8 cellular contexts compared by ENCODE assay signal in genomic region chr17:66304304-66305174, GRCh38. TPM values are rescaled to one million over a fixed set of nuclear protein-coding genes. Genes with fewer than 3 reads are reported as not detected.
DNase-seq lines count a peak whose midpoint lies in the region; ATAC-seq and TF ChIP-seq lines count a peak whose summit lies in the region.

No MANE protein-coding gene starts in this region.

- H3K9me3 ChIP-seq in heart right ventricle (no peaks in the 10 kb centered on the region), mucosa of descending colon (no peaks in the 10 kb centered on the region)

- no peaks in the 10 kb centered on the region for H3K27me3 Mint-ChIP-seq in chondrocyte (ENCODE audit: low read depth)

- H3K9me3 Mint-ChIP-seq in chondrocyte (ENCODE audit: low read depth): no peaks in the 10 kb centered on the region

- H3K27ac ChIP-seq in heart right ventricle: peak overlapping the region in 5 of 10 donors; percentile 3 to 87 (median 40)

- peaks cover 3% of the 10 kb centered on the region for H3K36me3 Mint-ChIP-seq in chondrocyte (ENCODE audit: low read depth)

- H3K4me1 ChIP-seq in heart right ventricle: peaks cover 0 to 40% (median 17%) of the 10 kb centered on the region in 9 donors
- peaks cover 6% of the 10 kb centered on the region for H3K4me1 ChIP-seq in mucosa of descending colon (ENCODE audit: low read depth)

- peak overlapping the region; percentile 95 for H3K4me3 Mint-ChIP-seq in chondrocyte (ENCODE audit: unreplicated experiment)

- peaks cover 63% of the 10 kb centered on the region for H3K4me1 Mint-ChIP-seq in chondrocyte (ENCODE audit: low read depth)

- peaks cover 0 to 18% (median 0%) of the 10 kb centered on the region in 7 donors for H3K27me3 ChIP-seq in heart right ventricle

- DNase-seq in heart right ventricle (no peak), Right ventricle myocardium inferior (ENCODE audit: missing footprints) (no peak), chondrocyte (ENCODE audit: low spot score) (no peak), mucosa of descending colon (peak in 2 of 3 donors; percentile 47 to 63), kidney glomerular epithelial cell (lab: John Stamatoyannopoulos, UW) (no peak)

- TF ChIP-seq CTCF in heart right ventricle (IDR thresholded peaks at IDR 0.05) (no peak), chondrocyte (IDR thresholded peaks at IDR 0.05) (peak; percentile 51), mucosa of descending colon (IDR thresholded peaks at IDR 0.05) (no peak)

- peak overlapping the region; percentile 92 for H3K27ac Mint-ChIP-seq in chondrocyte (ENCODE audit: unreplicated experiment)

- ATAC-seq in heart right ventricle (peak in 1 of 8 donors; percentile 6), Right ventricle myocardium inferior (no peak), SK-N-SH treated with all-trans-retinoic acid at 6 μM for 48 hours (peak; percentile 66), mucosa of descending colon (peak; percentile 54), GM19351 (IDR thresholded peaks at IDR 0.05; ENCODE audit: unreplicated experiment) (no peak), HG03097 (IDR thresholded peaks at IDR 0.05; ENCODE audit: low FRiP score, unreplicated experiment) (no peak)

- intact Hi-C loops in heart right ventricle (cut with DNase I): loop anchor here in 2 of 10 donors (5.0 to 10.0 kb wide), 2 partner anchors 238 to 260 kb away; no protein-coding TSS in a partner anchor
- intact Hi-C loops in Right ventricle myocardium inferior (cut with DNase I): no loop called here
- intact Hi-C loops in mucosa of descending colon (cut with DNase I, micrococcal nuclease): no loop called here

- H3K4me3 ChIP-seq in heart right ventricle (peak overlapping the region in 8 of 10 donors; percentile 72 to 97 (median 84)), mucosa of descending colon (no peak overlapping the region)

- H3K36me3 ChIP-seq in heart right ventricle (no peaks in the 10 kb centered on the region), mucosa of descending colon (ENCODE audit: low read depth) (no peaks in the 10 kb centered on the region)

- 64 to 65% methylated on average over 14 of the region's 14 CpGs for WGBS in heart right ventricle, 2 donors

TF ChIP-seq in SK-N-SH treated with all-trans-retinoic acid at 6 μM for 48 hours, 23 proteins besides CTCF, POLR2A, EP300 and RAD21:
- TF ChIP-seq ARNTL (CRISPR knock-in tag; IDR thresholded peaks at IDR 0.05; ENCODE audit: borderline replicate concordance, low read depth) (no peak), ZNF8 (CRISPR knock-in tag; IDR thresholded peaks at IDR 0.05) (no peak), ESRRG (CRISPR knock-in tag; IDR thresholded peaks at IDR 0.05) (no peak), ZNF70 (CRISPR knock-in tag; IDR thresholded peaks at IDR 0.05) (no peak), ZFP30 (CRISPR knock-in tag; IDR thresholded peaks at IDR 0.05) (no peak), TOX (CRISPR knock-in tag; IDR thresholded peaks at IDR 0.05; ENCODE audit: borderline replicate concordance) (no peak), RARB (CRISPR knock-in tag; IDR thresholded peaks at IDR 0.05) (no peak), ZC3H10 (CRISPR knock-in tag; IDR thresholded peaks at IDR 0.05) (no peak)

RNA-seq across cellular contexts. Expression of gene PRKCA, which starts 2.1 kb away (rescaled TPM):
- total RNA-seq in heart right ventricle: 10 to 100 TPM in 7 of 10 donors, 1 to 10 TPM in 3; 4.5 to 27.6 (median 13.7) TPM
- 1 to 10 TPM; 1.6 to 2.5 TPM for polyA plus RNA-seq in heart right ventricle
- 6.9 TPM for total RNA-seq in Right ventricle myocardium inferior
- total RNA-seq in chondrocyte: 51.5 to 83.1 TPM (median 54.1 TPM) in 3 replicates
- 10 to 100 TPM; 42.3 to 77.7 (median 56.3) TPM for total RNA-seq in mucosa of descending colon

Comparison
In these comparisons a context has a peak if more than half of its experiments do, and no peak if none do; other contexts are left out.
1. ATAC-seq: peak in SK-N-SH treated with all-trans-retinoic acid at 6 μM for 48 hours (single experiment) and mucosa of descending colon (single experiment); none in Right ventricle myocardium inferior (single experiment), GM19351 (single experiment) and HG03097 (single experiment).
2. DNase-seq: peak in mucosa of descending colon (2 of 3); none in heart right ventricle (0 of 2), Right ventricle myocardium inferior (single experiment), chondrocyte (single experiment) and kidney glomerular epithelial cell (single experiment).